Comparison of ENCODE assay signal across 12 cellular contexts in genomic region chr3:30645077-30645476, GRCh38. TPM values are rescaled to one million over a fixed set of nuclear protein-coding genes. Genes with fewer than 3 reads are reported as not detected.
A peak's percentile ranks its signal among the peaks of the same experiment; 100 is the strongest.
DNase-seq lines count a peak whose midpoint lies in the region; ATAC-seq and TF ChIP-seq lines count a peak whose summit lies in the region.
"Had no signal": no experiment of that assay in that cellular context is flagged by ENCODE, and none has a peak within 500 bp of the region (broad histone marks: within the 10 kb centered on the region; RNA-seq: fewer than 3 reads in every experiment).

No MANE protein-coding gene starts in this region.

- peaks cover 67% of the 10 kb centered on the region for H3K36me3 Mint-ChIP-seq in activated CD4-positive, alpha-beta T cell treated with anti-CD3 and anti-CD28 coated beads for 36 hours (ENCODE audit: low read depth)

- TF ChIP-seq CTCF in SU-DHL-6 (IDR thresholded peaks at IDR 0.05; ENCODE audit: insufficient read depth, low read length, poor library complexity, severe bottlenecking) = no peak
- TF ChIP-seq CTCF in gastroesophageal sphincter (IDR thresholded peaks at IDR 0.05) = no peak
- TF ChIP-seq CTCF in coronary artery (IDR thresholded peaks at IDR 0.05) = no peak
- TF ChIP-seq CTCF in GM10266 (IDR thresholded peaks at IDR 0.05; ENCODE audit: control insufficient read depth, insufficient read depth, low read depth, missing control alignments) = no peak

- H3K27ac ChIP-seq in SU-DHL-6 (ENCODE audit: low read depth, low read length) (peak overlapping the region; percentile 95), gastroesophageal sphincter (peak overlapping the region; percentile 63 to 85 (median 76)), coronary artery (peak overlapping the region in 1 of 2 donors; percentile 71)
- H3K27ac ChIP-seq: WERI-Rb-1 had no signal

- ATAC-seq in activated CD4-positive, alpha-beta T cell treated with anti-CD3 and anti-CD28 coated beads for 36 hours = peak; percentile 16
- no peak for ATAC-seq in gastroesophageal sphincter
- peak; percentile 19 for ATAC-seq in stimulated activated naive CD8-positive, alpha-beta T cell treated with anti-CD3 and anti-CD28 coated beads, Interleukin-15, amount 100 ng/mL, for 72 hours

- intact Hi-C loops in activated CD4-positive, alpha-beta T cell treated with anti-CD3 and anti-CD28 coated beads for 36 hours (cut with DNase I, micrococcal nuclease) = loop anchor here in 1 of 2 experiments (2.0 kb wide), 1 partner anchor 14 kb away; no protein-coding TSS in a partner anchor

- no peaks in the 10 kb centered on the region for H3K27me3 ChIP-seq in SU-DHL-6 (ENCODE audit: low read length)
- H3K27me3 ChIP-seq in gastroesophageal sphincter = no peaks in the 10 kb centered on the region

- no peaks in the 10 kb centered on the region for H3K9me2 ChIP-seq in SU-DHL-6 (replicated peaks; ENCODE audit: insufficient read depth, low read length)

- CTCF ChIA-PET in activated CD4-positive, alpha-beta T cell treated with anti-CD3 and anti-CD28 coated beads for 36 hours (lab: Charles Lee) = interaction anchor here (0.6 to 1.7 kb wide), 5 partner anchors 10 to 105 kb away, joined by 3 to 11 read pairs (median 5); no protein-coding TSS in a partner anchor

- H3K27me3 Mint-ChIP-seq in activated CD4-positive, alpha-beta T cell treated with anti-CD3 and anti-CD28 coated beads for 36 hours = no peaks in the 10 kb centered on the region
- H3K27me3 Mint-ChIP-seq in stimulated activated naive CD8-positive, alpha-beta T cell treated with anti-CD3 and anti-CD28 coated beads, Interleukin-15, amount 100 ng/mL, for 72 hours = no peaks in the 10 kb centered on the region

- H3K4me2 ChIP-seq in SU-DHL-6 (ENCODE audit: low read depth, low read length, poor library complexity, severe bottlenecking) = peak overlapping the region; percentile 71

- H3K9me3 Mint-ChIP-seq in activated CD4-positive, alpha-beta T cell treated with anti-CD3 and anti-CD28 coated beads for 36 hours (ENCODE audit: low read depth) = no peaks in the 10 kb centered on the region
- no peaks in the 10 kb centered on the region for H3K9me3 Mint-ChIP-seq in stimulated activated naive CD8-positive, alpha-beta T cell treated with anti-CD3 and anti-CD28 coated beads, Interleukin-15, amount 100 ng/mL, for 72 hours

- no peak overlapping the region for H3K9ac ChIP-seq in SU-DHL-6 (ENCODE audit: low read length)

- 56 to 74% methylated on average over 4 of the region's 4 CpGs for WGBS in gastroesophageal sphincter (ENCODE audit: low coverage in 1 of 2), 2 donors

- H2AFZ ChIP-seq in SU-DHL-6 (ENCODE audit: low read depth, low read length, severe bottlenecking) = no peak overlapping the region

- peaks cover 50% of the 10 kb centered on the region for H3F3A ChIP-seq in SU-DHL-6 (ENCODE audit: insufficient read depth)

- DNase-seq in activated CD4-positive, alpha-beta T cell treated with anti-CD3 and anti-CD28 coated beads for 36 hours = no peak
- DNase-seq in activated CD4-positive, alpha-beta T cell treated with anti-CD3 and anti-CD28 coated beads for 4 hours = no peak
- no peak for DNase-seq in stimulated activated naive CD8-positive, alpha-beta T cell treated with anti-CD3 and anti-CD28 coated beads, Interleukin-15, amount 100 ng/mL, for 72 hours
- no peak for DNase-seq in DMS 273 treated with DMSO at 0.1 percent for 48 hours (lab: John Stamatoyannopoulos, UW)
- DNase-seq in coronary artery (ENCODE audit: low spot score) = no peak
- no peak for DNase-seq in GM10266 (ENCODE audit: extremely low spot score)
- DNase-seq: NCI-H1694, nucleus accumbens, SHP77 treated with DMSO at 0.1 percent for 48 hours, WERI-Rb-1 had no signal

- peak overlapping the region; percentile 94 for H3K27ac Mint-ChIP-seq in activated CD4-positive, alpha-beta T cell treated with anti-CD3 and anti-CD28 coated beads for 36 hours
- peak overlapping the region; percentile 74 to 99 for H3K27ac Mint-ChIP-seq in stimulated activated naive CD8-positive, alpha-beta T cell treated with anti-CD3 and anti-CD28 coated beads, Interleukin-15, amount 100 ng/mL, for 72 hours

- H4K20me1 ChIP-seq in SU-DHL-6 (ENCODE audit: low read depth, low read length) = no peaks in the 10 kb centered on the region

- TF ChIP-seq POLR2A in gastroesophageal sphincter (IDR thresholded peaks at IDR 0.05) = no peak

- peaks cover 94% of the 10 kb centered on the region for H3K4me1 Mint-ChIP-seq in activated CD4-positive, alpha-beta T cell treated with anti-CD3 and anti-CD28 coated beads for 36 hours
- peaks cover 84% of the 10 kb centered on the region for H3K4me1 Mint-ChIP-seq in stimulated activated naive CD8-positive, alpha-beta T cell treated with anti-CD3 and anti-CD28 coated beads, Interleukin-15, amount 100 ng/mL, for 72 hours

- no peak for TF ChIP-seq EP300 in gastroesophageal sphincter (IDR thresholded peaks at IDR 0.05)

- no peak overlapping the region for H3K4me3 ChIP-seq in SU-DHL-6 (ENCODE audit: insufficient read depth, low read length, poor library complexity, severe bottlenecking)
- H3K4me3 ChIP-seq in gastroesophageal sphincter = no peak overlapping the region
- no peak overlapping the region for H3K4me3 ChIP-seq in coronary artery

- peaks cover 10% of the 10 kb centered on the region; the same call in 1 of the 2 replicates for H3K36me3 ChIP-seq in SU-DHL-6 (ENCODE audit: low read length)
- H3K36me3 ChIP-seq in gastroesophageal sphincter = peaks cover 6 to 52% of the 10 kb centered on the region in 2 donors
- H3K36me3 ChIP-seq: WERI-Rb-1 had no signal

- peaks cover 45 to 87% (median 67%) of the 10 kb centered on the region in 3 donors for H3K4me1 ChIP-seq in gastroesophageal sphincter

- POLR2A ChIA-PET in activated CD4-positive, alpha-beta T cell treated with anti-CD3 and anti-CD28 coated beads for 36 hours (lab: Charles Lee) = interaction anchor here (0.6 to 2.7 kb wide), 7 partner anchors 11 to 149 kb away, joined by 3 to 13 read pairs (median 4); no protein-coding TSS in a partner anchor

- peaks cover 35% of the 10 kb centered on the region for H3K79me2 ChIP-seq in SU-DHL-6 (ENCODE audit: insufficient read depth, low read length)

- H3K9me3 ChIP-seq in SU-DHL-6 (ENCODE audit: insufficient read depth, low read length) (no peaks in the 10 kb centered on the region), gastroesophageal sphincter (no peaks in the 10 kb centered on the region)

- H3K4me3 Mint-ChIP-seq in activated CD4-positive, alpha-beta T cell treated with anti-CD3 and anti-CD28 coated beads for 36 hours = peak overlapping the region; percentile 58
- H3K4me3 Mint-ChIP-seq in stimulated activated naive CD8-positive, alpha-beta T cell treated with anti-CD3 and anti-CD28 coated beads, Interleukin-15, amount 100 ng/mL, for 72 hours = peak overlapping the region; percentile 60 to 73

RNA-seq across cellular contexts. Expression of gene TGFBR2, which starts 38.7 kb away (rescaled TPM):
- total RNA-seq in activated CD4-positive, alpha-beta T cell treated with anti-CD3 and anti-CD28 coated beads for 36 hours = 10 to 100 TPM; 45.5 to 46.6 TPM
- total RNA-seq in gastroesophageal sphincter = 100 to 1,000 TPM; 174 to 297 (median 231) TPM
